In genomic region chr20:46221271-46221670, GRCh38 we compare ENCODE assay signal across 16 cellular contexts.
DNase-seq lines count a peak whose midpoint lies in the region; ATAC-seq and TF ChIP-seq lines count a peak whose summit lies in the region.
"Had no signal": no experiment of that assay in that cellular context is flagged by ENCODE, and none has a peak within 500 bp of the region (broad histone marks: within the 10 kb centered on the region; RNA-seq: fewer than 3 reads in every experiment).

No MANE protein-coding gene starts in this region.

- no peaks in the 10 kb centered on the region for H3K9me3 Mint-ChIP-seq in neural progenitor cell
- H3K9me3 Mint-ChIP-seq: activated naive CD8-positive, alpha-beta T cell treated with anti-CD3 and anti-CD28 coated beads, Interleukin-2, amount 10 ng/mL, durations not matched to agents 7 days and 5 days; type B pancreatic cell had no signal

- H3K27me3 ChIP-seq in neural progenitor cell (no peaks in the 10 kb centered on the region), MM.1S (replicated peaks; ENCODE audit: insufficient read depth, low read length) (peaks cover 33% of the 10 kb centered on the region)

- H3K9ac ChIP-seq in neural progenitor cell (peak overlapping the region; percentile 30), MM.1S (ENCODE audit: low read length) (no peak overlapping the region)

- no peaks in the 10 kb centered on the region for H3K9me3 ChIP-seq in neural progenitor cell (ENCODE audit: low read depth)
- H3K9me3 ChIP-seq in MM.1S (replicated peaks; ENCODE audit: insufficient read depth, low read length): no peaks in the 10 kb centered on the region
- H3K9me3 ChIP-seq: psoas muscle had no signal

- peaks cover 34% of the 10 kb centered on the region for H3F3A ChIP-seq in neural progenitor cell (ENCODE audit: low read depth)
- H3F3A ChIP-seq in MM.1S (ENCODE audit: insufficient read depth, low read length): no peaks in the 10 kb centered on the region

- H3K4me1 Mint-ChIP-seq in neural progenitor cell: peaks cover 55% of the 10 kb centered on the region
- H3K4me1 Mint-ChIP-seq: activated naive CD8-positive, alpha-beta T cell treated with anti-CD3 and anti-CD28 coated beads, Interleukin-2, amount 10 ng/mL, durations not matched to agents 7 days and 5 days had no signal

- peaks cover 10% of the 10 kb centered on the region for H3K27me3 Mint-ChIP-seq in neural progenitor cell (ENCODE audit: insufficient read depth, low read depth)

- peak overlapping the region; percentile 93 for H3K27ac Mint-ChIP-seq in neural progenitor cell
- H3K27ac Mint-ChIP-seq: activated naive CD8-positive, alpha-beta T cell treated with anti-CD3 and anti-CD28 coated beads, Interleukin-2, amount 10 ng/mL, durations not matched to agents 7 days and 5 days; type B pancreatic cell had no signal

- H3K36me3 ChIP-seq in neural progenitor cell: no peaks in the 10 kb centered on the region
- H3K36me3 ChIP-seq in MM.1S (replicated peaks; ENCODE audit: insufficient read depth, low read length): no peaks in the 10 kb centered on the region

- H3K9me2 ChIP-seq in MM.1S (replicated peaks; ENCODE audit: insufficient read depth, low read length): no peaks in the 10 kb centered on the region

- TF ChIP-seq CTCF in neural progenitor cell (IDR thresholded peaks at IDR 0.05) (no peak), MM.1S (IDR thresholded peaks at IDR 0.05; ENCODE audit: low read length) (no peak)

- peak overlapping the region; percentile 46 for H3K4me3 Mint-ChIP-seq in neural progenitor cell
- H3K4me3 Mint-ChIP-seq: activated naive CD8-positive, alpha-beta T cell treated with anti-CD3 and anti-CD28 coated beads, Interleukin-2, amount 10 ng/mL, durations not matched to agents 7 days and 5 days; type B pancreatic cell had no signal

- H3K4me3 ChIP-seq in neural progenitor cell (no peak overlapping the region), MM.1S (ENCODE audit: low read length) (no peak overlapping the region)
- H3K4me3 ChIP-seq: psoas muscle had no signal

- ATAC-seq in GM21390 (IDR thresholded peaks at IDR 0.05; ENCODE audit: unreplicated experiment): no peak

- H3K79me2 ChIP-seq in neural progenitor cell (ENCODE audit: low read depth) (no peaks in the 10 kb centered on the region), MM.1S (ENCODE audit: low read length) (no peaks in the 10 kb centered on the region)

- H4K20me1 ChIP-seq in neural progenitor cell (ENCODE audit: low read depth) (no peaks in the 10 kb centered on the region), MM.1S (ENCODE audit: insufficient read depth, low read length) (no peaks in the 10 kb centered on the region)

- H2AFZ ChIP-seq in neural progenitor cell (replicated peaks) (no peak overlapping the region), MM.1S (ENCODE audit: low read length) (no peak overlapping the region)

- H3K4me1 ChIP-seq in neural progenitor cell: peaks cover 42% of the 10 kb centered on the region
- no peaks in the 10 kb centered on the region for H3K4me1 ChIP-seq in MM.1S (ENCODE audit: low read length)

- peak; percentile 30 for DNase-seq in DMS79 (lab: John Stamatoyannopoulos, UW)
- peak; percentile 77 for DNase-seq in NCI-H446 treated with DMSO at 0.1 percent for 48 hours (lab: John Stamatoyannopoulos, UW)
- peak; percentile 66 for DNase-seq in cerebellum (ENCODE audit: low spot score)
- DNase-seq in neural progenitor cell (ENCODE audit: low spot score): peak; percentile 56
- DNase-seq in SW 1271 (lab: John Stamatoyannopoulos, UW): no peak
- no peak for DNase-seq in MM.1S
- DNase-seq: activated CD4-positive, alpha-beta T cell treated with anti-CD3 and anti-CD28 coated beads, Interleukin-2, amount 50 U/mL, for 1 hour; activated naive CD8-positive, alpha-beta T cell treated with anti-CD3 and anti-CD28 coated beads, Interleukin-2, amount 10 ng/mL, durations not matched to agents 7 days and 5 days; cortex of kidney; NCI-H1048; stimulated activated CD4-positive, alpha-beta T cell treated with anti-CD3 and anti-CD28 coated beads, Interleukin-2, amount 100 ng/mL, for 48 hours; stimulated activated naive CD4-positive, alpha-beta T cell treated with Interleukin-2 at 50 U/mL for 16 hours; T-helper 1 cell had no signal

- H3K4me2 ChIP-seq in neural progenitor cell: peak overlapping the region; percentile 56
- no peak overlapping the region for H3K4me2 ChIP-seq in MM.1S (ENCODE audit: low read depth, low read length)

- H3K27ac ChIP-seq in neural progenitor cell (peak overlapping the region; percentile 95), MM.1S (ENCODE audit: low read length) (no peak overlapping the region)
- H3K27ac ChIP-seq: psoas muscle had no signal

- no peaks in the 10 kb centered on the region for H3K36me3 Mint-ChIP-seq in neural progenitor cell
- H3K36me3 Mint-ChIP-seq: activated naive CD8-positive, alpha-beta T cell treated with anti-CD3 and anti-CD28 coated beads, Interleukin-2, amount 10 ng/mL, durations not matched to agents 7 days and 5 days; type B pancreatic cell had no signal

Comparison
In these comparisons a context has a peak if more than half of its experiments do, and no peak if none do; other contexts are left out.
1. DNase-seq: peak in DMS79 (single experiment), NCI-H446 treated with DMSO at 0.1 percent for 48 hours (single experiment), cerebellum (single experiment) and neural progenitor cell (single experiment); none in SW 1271 (0 of 2) and MM.1S (single experiment).